16 cellular contexts compared by ENCODE assay signal in the genomic region with DNA sequence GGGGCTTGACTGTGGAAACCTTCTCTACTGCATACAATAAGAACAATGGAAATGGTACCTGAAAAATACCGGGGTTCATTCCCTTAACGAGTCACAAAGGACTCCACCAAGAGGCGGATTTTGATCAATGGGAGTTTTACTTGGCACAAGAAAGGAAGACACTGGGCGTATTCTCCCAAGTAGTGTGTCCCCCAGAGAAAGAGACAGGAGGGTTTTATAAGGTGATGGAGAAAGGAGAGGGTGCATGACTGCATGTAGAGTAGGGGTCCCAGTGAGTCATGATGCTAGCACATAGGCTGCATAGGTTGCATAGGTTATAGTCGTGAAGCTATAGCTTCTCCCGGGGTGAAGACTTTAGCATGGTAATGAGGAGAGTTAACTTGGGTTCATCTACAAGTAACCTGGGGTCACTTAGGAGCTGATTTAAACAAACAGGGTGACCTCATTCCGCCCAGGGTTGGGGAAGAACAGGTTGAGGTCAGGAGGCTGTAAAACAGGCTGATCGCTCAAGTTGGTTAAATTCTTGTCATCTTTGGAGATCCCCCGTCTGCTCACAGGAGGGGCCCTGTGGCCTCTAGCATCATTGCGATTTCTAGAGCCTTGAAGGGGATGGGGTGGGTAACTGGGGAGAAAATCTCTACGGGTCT. TPM values are rescaled to one million over a fixed set of nuclear protein-coding genes. Genes with fewer than 3 reads are reported as not detected.
A peak's percentile ranks its signal among the peaks of the same experiment; 100 is the strongest.
DNase-seq lines count a peak whose midpoint lies in the region; ATAC-seq and TF ChIP-seq lines count a peak whose summit lies in the region.
"Had no signal": no experiment of that assay in that cellular context is flagged by ENCODE, and none has a peak within 500 bp of the region (broad histone marks: within the 10 kb centered on the region; RNA-seq: fewer than 3 reads in every experiment).

No MANE protein-coding gene starts in this region.

- no peaks in the 10 kb centered on the region; the same call in 1 of the 2 replicates for H3F3A ChIP-seq in GM23338 (replicated peaks; ENCODE audit: low read depth)

- 28 to 38% methylated on average over 11 of the region's 11 CpGs for WGBS in body of pancreas, 2 donors
- 60% methylated on average over 11 of the region's 11 CpGs for WGBS in liver
- 92 to 95% methylated on average over 11 of the region's 11 CpGs for WGBS in aorta, 2 donors

- peak overlapping the region; percentile 69 for H3K4me3 ChIP-seq in GM23338
- H3K4me3 ChIP-seq in body of pancreas = no peak overlapping the region
- H3K4me3 ChIP-seq in liver (ENCODE audit: low read depth in 1 of 3, low read length in 3 of 3) = peak overlapping the region in 1 of 3 donors; percentile 79
- H3K4me3 ChIP-seq in aorta (ENCODE audit: low read length in 2 of 2) = no peak overlapping the region
- H3K4me3 ChIP-seq: GM12878 had no signal

- ATAC-seq in GM23338 (no peak; the same call in 2 of the 3 replicates), body of pancreas (peak; percentile 28), HG02938 (IDR thresholded peaks at IDR 0.05; ENCODE audit: unreplicated experiment) (no peak), aorta (ENCODE audit: low FRiP score) (no peak)
- ATAC-seq: GM12878 had no signal

- H3K4me2 ChIP-seq in GM23338 = no peak overlapping the region; the same call in 1 of the 2 replicates
- H3K4me2 ChIP-seq: KMS-11 had no signal

- peak overlapping the region; percentile 76 for H3K4me3 Mint-ChIP-seq in GM23338
- H3K4me3 Mint-ChIP-seq: CD4-positive, CD25-positive, alpha-beta regulatory T cell had no signal

- no peak for TF ChIP-seq CTCF in GM23338 (conservative IDR thresholded peaks at IDR 0.05; ENCODE audit: low read depth in 2 of 2)
- TF ChIP-seq CTCF in body of pancreas (IDR thresholded peaks at IDR 0.05) = no peak
- no peak for TF ChIP-seq CTCF in liver (IDR thresholded peaks at IDR 0.05; ENCODE audit: low read depth, low read length, missing input control)

- H3K79me2 ChIP-seq in GM23338 (replicated peaks; ENCODE audit: insufficient read depth) = no peaks in the 10 kb centered on the region

- H3K27me3 ChIP-seq in GM23338 (ENCODE audit: insufficient read depth) (0 out of 2 replicates have a peak, but pooled peaks cover 2% of the 10 kb centered on the region), body of pancreas (no peaks in the 10 kb centered on the region), liver (ENCODE audit: control insufficient read depth in 4 of 4, insufficient read depth in 4 of 4, low read length in 3 of 4) (no peaks in the 10 kb centered on the region), aorta (ENCODE audit: control insufficient read depth in 1 of 2, insufficient read depth in 2 of 2, low read length in 1 of 2) (no peaks in the 10 kb centered on the region)

- H3K9ac ChIP-seq in liver (ENCODE audit: low read depth in 1 of 2, low read length in 2 of 2) = no peak overlapping the region
- H3K9ac ChIP-seq: KMS-11 had no signal

- H3K4me1 Mint-ChIP-seq in GM23338 = peaks cover 21% of the 10 kb centered on the region
- H3K4me1 Mint-ChIP-seq: CD4-positive, CD25-positive, alpha-beta regulatory T cell had no signal

- H3K4me1 ChIP-seq in GM23338 (ENCODE audit: insufficient read depth) (peaks cover 5% of the 10 kb centered on the region), body of pancreas (peaks cover 35% of the 10 kb centered on the region), liver (ENCODE audit: control insufficient read depth in 4 of 4, insufficient read depth in 4 of 4, low read length in 3 of 4) (peaks cover 3 to 32% (median 18%) of the 10 kb centered on the region in 4 donors), aorta (ENCODE audit: control insufficient read depth in 1 of 2, insufficient read depth in 2 of 2, low read length in 2 of 2) (no peaks in the 10 kb centered on the region)

- H3K9me3 ChIP-seq in body of pancreas (no peaks in the 10 kb centered on the region), liver (ENCODE audit: control insufficient read depth in 4 of 4, low read length in 3 of 4) (no peaks in the 10 kb centered on the region), aorta (ENCODE audit: control insufficient read depth, low read length) (no peaks in the 10 kb centered on the region)

- intact Hi-C loops in body of pancreas (cut with DNase I) (no loop called here), aorta (cut with DNase I) (no loop called here)

- H3K9me3 Mint-ChIP-seq in GM23338 = no peaks in the 10 kb centered on the region; the same call in 2 of the 3 replicates
- H3K9me3 Mint-ChIP-seq: CD4-positive, CD25-positive, alpha-beta regulatory T cell had no signal

- H3K27me3 Mint-ChIP-seq in GM23338 (ENCODE audit: insufficient read depth, low read depth, poor library complexity) = peaks cover 12% of the 10 kb centered on the region

- DNase-seq in GM23338 (ENCODE audit: low spot score) (no peak), body of pancreas (peak; percentile 46 to 73 (median 54)), retina (peak; percentile 7), aorta (no peak)
- no peak for DNase-seq in activated CD4-positive, alpha-beta T cell treated with anti-CD3 and anti-CD28 coated beads for 1 hour
- DNase-seq: Calu3; CD4-positive, CD25-positive, alpha-beta regulatory T cell; NCI-H1417; NCI-H1930; NCI-H2171 treated with DMSO at 0.1 percent for 48 hours; NCI-H510A; SHP77 had no signal

- no peaks in the 10 kb centered on the region for H3K9me2 ChIP-seq in GM23338 (ENCODE audit: insufficient read depth)

- H3K27ac Mint-ChIP-seq in GM23338 = no peak overlapping the region
- H3K27ac Mint-ChIP-seq: CD4-positive, CD25-positive, alpha-beta regulatory T cell had no signal

- no peak for TF ChIP-seq POLR2A in body of pancreas (IDR thresholded peaks at IDR 0.05)

- TF ChIP-seq RAD21 in liver (IDR thresholded peaks at IDR 0.05) = no peak

- peaks cover 8% of the 10 kb centered on the region; the same call in 1 of the 3 replicates for H3K36me3 Mint-ChIP-seq in GM23338 (ENCODE audit: low read depth)
- H3K36me3 Mint-ChIP-seq: CD4-positive, CD25-positive, alpha-beta regulatory T cell had no signal

- no peak overlapping the region for H2AFZ ChIP-seq in GM23338

- H3K27ac ChIP-seq in GM23338 (ENCODE audit: low read depth) (no peak overlapping the region), body of pancreas (peak overlapping the region; percentile 48 to 97 (median 96)), liver (ENCODE audit: low read depth in 1 of 2, low read length in 2 of 2) (peak overlapping the region; percentile 38 to 59), aorta (ENCODE audit: low read depth in 1 of 2, low read length in 2 of 2) (no peak overlapping the region)
- H3K27ac ChIP-seq: KMS-11 had no signal

- no peaks in the 10 kb centered on the region for H4K20me1 ChIP-seq in GM23338 (replicated peaks; ENCODE audit: insufficient read depth)

- H3K36me3 ChIP-seq in GM23338 (ENCODE audit: insufficient read depth) (no peaks in the 10 kb centered on the region), body of pancreas (replicated peaks in 1 of 2; ENCODE audit: insufficient read depth in 1 of 2, low read depth in 2 of 2) (peaks cover 0 to 3% of the 10 kb centered on the region in 2 donors), liver (ENCODE audit: control insufficient read depth in 4 of 4, insufficient read depth in 3 of 4, low read depth in 1 of 4, low read length in 3 of 4) (peaks cover 0 to 1% (median 0%) of the 10 kb centered on the region in 4 donors), aorta (ENCODE audit: control insufficient read depth in 1 of 2, insufficient read depth in 2 of 2, low read length in 1 of 2) (no peaks in the 10 kb centered on the region)

TF ChIP-seq in GM23338, 12 proteins besides CTCF, POLR2A, EP300 and RAD21 (continues in another document):
- TF ChIP-seq, protein P1, sequence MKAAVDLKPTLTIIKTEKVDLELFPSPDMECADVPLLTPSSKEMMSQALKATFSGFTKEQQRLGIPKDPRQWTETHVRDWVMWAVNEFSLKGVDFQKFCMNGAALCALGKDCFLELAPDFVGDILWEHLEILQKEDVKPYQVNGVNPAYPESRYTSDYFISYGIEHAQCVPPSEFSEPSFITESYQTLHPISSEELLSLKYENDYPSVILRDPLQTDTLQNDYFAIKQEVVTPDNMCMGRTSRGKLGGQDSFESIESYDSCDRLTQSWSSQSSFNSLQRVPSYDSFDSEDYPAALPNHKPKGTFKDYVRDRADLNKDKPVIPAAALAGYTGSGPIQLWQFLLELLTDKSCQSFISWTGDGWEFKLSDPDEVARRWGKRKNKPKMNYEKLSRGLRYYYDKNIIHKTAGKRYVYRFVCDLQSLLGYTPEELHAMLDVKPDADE (IDR thresholded peaks at IDR 0.05) = no peak
- TF ChIP-seq EZH2phosphoT487 (IDR thresholded peaks at IDR 0.05; ENCODE audit: unreplicated experiment) = no peak

TF ChIP-seq in liver, 16 proteins besides CTCF, POLR2A, EP300 and RAD21:
- TF ChIP-seq, protein P2, sequence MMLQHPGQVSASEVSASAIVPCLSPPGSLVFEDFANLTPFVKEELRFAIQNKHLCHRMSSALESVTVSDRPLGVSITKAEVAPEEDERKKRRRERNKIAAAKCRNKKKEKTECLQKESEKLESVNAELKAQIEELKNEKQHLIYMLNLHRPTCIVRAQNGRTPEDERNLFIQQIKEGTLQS (IDR thresholded peaks at IDR 0.05) = no peak
- TF ChIP-seq RXRA (IDR thresholded peaks at IDR 0.05) (peak in 1 of 2 donors; percentile 17), NR2F2 (IDR thresholded peaks at IDR 0.05) (no peak)
TF ChIP-seq in liver: peak in this region for 1.

RNA-seq across cellular contexts. Expression of a gene that starts 1.5 kb away (rescaled TPM):
- total RNA-seq in GM23338 (2014; rRNA removed; shearing (Covaris generic)) = 8.0 and 11.7 TPM in 2 replicates
- polyA plus RNA-seq in GM23338 (2016; fragmentation: Nextera tagmentation; extraction: Ambion mirVana) (3.0 and 3.2 TPM in 2 replicates), liver (1 to 10 TPM; 4.9 to 5.6 TPM), aorta (1 to 10 TPM; 2.1 to 4.0 TPM)
- total RNA-seq in body of pancreas (10 to 100 TPM; 14.5 to 35.3 TPM), liver (10 to 100 TPM; 12.0 to 39.6 TPM), aorta (1 to 10 TPM; 2.4 to 5.6 TPM)
- total RNA-seq: CD4-positive, CD25-positive, alpha-beta regulatory T cell had no signal
- polyA plus RNA-seq: CD4-positive, CD25-positive, alpha-beta regulatory T cell had no signal

RNA-seq across cellular contexts. Expression of a gene that starts 19.0 kb away (rescaled TPM):
- 0.56 TPM in 1 of 2 replicates, not detected in the other for total RNA-seq in GM23338 (2014; rRNA removed; shearing (Covaris generic))
- 1.8 and 2.7 TPM in 2 replicates for polyA plus RNA-seq in GM23338 (2016; fragmentation: Nextera tagmentation; extraction: Ambion mirVana)
- total RNA-seq in body of pancreas = 10 to 100 TPM in 1 of 2 donors, 1 to 10 TPM in 1; 6.5 to 13.2 TPM
- 1 to 10 TPM; 1.0 to 1.8 TPM for total RNA-seq in liver
- polyA plus RNA-seq in liver = 1 to 10 TPM in 1 of 2 donors, not detected in 1; 5.1 TPM
- 10 to 100 TPM; 14.8 to 20.1 TPM for total RNA-seq in aorta
- polyA plus RNA-seq in aorta = 10 to 100 TPM in 1 of 2 donors, 1 to 10 TPM in 1; 3.8 to 93.0 TPM

RNA-seq across cellular contexts. Expression of a gene that starts 37.3 kb away (rescaled TPM):
- total RNA-seq in GM23338 (2014; rRNA removed; shearing (Covaris generic)) = 16.5 and 17.3 TPM in 2 replicates
- polyA plus RNA-seq in GM23338 (2016; fragmentation: Nextera tagmentation; extraction: Ambion mirVana) (21.8 and 28.1 TPM in 2 replicates), liver (1 to 10 TPM; 8.3 to 9.7 TPM), aorta (10 to 100 TPM; 52.2 to 76.7 TPM)
- total RNA-seq in body of pancreas (10 to 100 TPM in 1 of 2 donors, 1 to 10 TPM in 1; 8.9 to 22.3 TPM), liver (10 to 100 TPM in 1 of 2 donors, 1 to 10 TPM in 1; 5.6 to 33.3 TPM), aorta (10 to 100 TPM; 71.1 TPM)

Comparison
In these comparisons a context has a peak if more than half of its experiments do, and no peak if none do; other contexts are left out.
1. DNase-seq: peak in body of pancreas (4 of 4) and retina (single experiment); none in GM23338 (single experiment), aorta (0 of 2) and activated CD4-positive, alpha-beta T cell treated with anti-CD3 and anti-CD28 coated beads for 1 hour (single experiment).
2. H3K27ac ChIP-seq: peak in body of pancreas (4 of 4) and liver (2 of 2); none in GM23338 (single experiment) and aorta (0 of 2).